In genomic region chr4:6228158-6229067, GRCh38 we compare ENCODE assay signal across 17 cellular contexts. TPM values are rescaled to one million over a fixed set of nuclear protein-coding genes. Genes with fewer than 3 reads are reported as not detected.
DNase-seq lines count a peak whose midpoint lies in the region; ATAC-seq and TF ChIP-seq lines count a peak whose summit lies in the region.
"Had no signal": no experiment of that assay in that cellular context is flagged by ENCODE, and none has a peak within 500 bp of the region (broad histone marks: within the 10 kb centered on the region; RNA-seq: fewer than 3 reads in every experiment).

No MANE protein-coding gene starts in this region.

- H3K36me3 ChIP-seq in right atrium auricular region (no peaks in the 10 kb centered on the region), stomach (no peaks in the 10 kb centered on the region)

- H3K4me3 Mint-ChIP-seq in neural crest cell, result no peak overlapping the region

- no peaks in the 10 kb centered on the region for H3K36me3 Mint-ChIP-seq in neural crest cell (ENCODE audit: low read depth)

- no peak for TF ChIP-seq CTCF in right atrium auricular region (IDR thresholded peaks at IDR 0.05)
- TF ChIP-seq CTCF in coronary artery (IDR thresholded peaks at IDR 0.05), result no peak
- no peak for TF ChIP-seq CTCF in neural crest cell (conservative IDR thresholded peaks at IDR 0.05)
- no peak for TF ChIP-seq CTCF in stomach (IDR thresholded peaks at IDR 0.05)

- TF ChIP-seq EP300 in stomach (IDR thresholded peaks at IDR 0.05), result no peak

- ATAC-seq in HG03342 (IDR thresholded peaks at IDR 0.05; ENCODE audit: unreplicated experiment) (no peak), HG03135 (IDR thresholded peaks at IDR 0.05; ENCODE audit: unreplicated experiment) (no peak)
- ATAC-seq: HCT116, PC-3 had no signal

- WGBS in stomach, 5 donors, result 67 to 82% (median 81%) methylated on average over 14 to 16 of the region's 16 CpGs

- H3K27ac Mint-ChIP-seq in neural crest cell (ENCODE audit: unreplicated experiment), result peak overlapping the region; percentile 71

- DNase-seq in cardiac septum (ENCODE audit: low spot score), result peak; percentile 39
- DNase-seq in right atrium auricular region (ENCODE audit: low spot score), result no peak
- DNase-seq in coronary artery (ENCODE audit: low spot score), result peak; percentile 36
- no peak for DNase-seq in neural crest cell (ENCODE audit: low read depth, low spot score)
- peak; percentile 8 for DNase-seq in stomach
- DNase-seq in NCI-H510A treated with DMSO at 0.1 percent for 48 hours (lab: John Stamatoyannopoulos, UW), result no peak
- DNase-seq: KG1, NCI-H1694, NCI-H2081, NCI-H2171 treated with DMSO at 0.1 percent for 48 hours, PC-3, SHP77 treated with DMSO at 0.1 percent for 48 hours had no signal

- TF ChIP-seq POLR2A in stomach (IDR thresholded peaks at IDR 0.05), result no peak

- intact Hi-C loops in cardiac septum (cut with DNase I) (no loop called here), stomach (cut with DNase I; ENCODE audit: low total_unique reads) (no loop called here)

- no peaks in the 10 kb centered on the region for H3K4me1 ChIP-seq in right atrium auricular region
- no peaks in the 10 kb centered on the region for H3K4me1 ChIP-seq in stomach

- H3K4me3 ChIP-seq in right atrium auricular region, result no peak overlapping the region
- no peak overlapping the region for H3K4me3 ChIP-seq in coronary artery
- H3K4me3 ChIP-seq in stomach, result no peak overlapping the region
- H3K4me3 ChIP-seq: SK-N-MC had no signal

- H3K27ac ChIP-seq in right atrium auricular region, result no peak overlapping the region
- no peak overlapping the region for H3K27ac ChIP-seq in coronary artery
- no peak overlapping the region for H3K27ac ChIP-seq in stomach
- H3K27ac ChIP-seq: SK-N-MC had no signal

- peaks cover 37% of the 10 kb centered on the region for H3K27me3 Mint-ChIP-seq in neural crest cell (ENCODE audit: low read depth)

- H3K9me3 ChIP-seq in right atrium auricular region, result no peaks in the 10 kb centered on the region
- H3K9me3 ChIP-seq in stomach, result no peaks in the 10 kb centered on the region

- no peaks in the 10 kb centered on the region for H3K9me3 Mint-ChIP-seq in neural crest cell

- H3K27me3 ChIP-seq in right atrium auricular region (no peaks in the 10 kb centered on the region), stomach (peaks cover 0 to 41% (median 1%) of the 10 kb centered on the region in 3 donors)

- no peaks in the 10 kb centered on the region for H3K4me1 Mint-ChIP-seq in neural crest cell

RNA-seq across cellular contexts. Expression of gene JAKMIP1, which starts 28.1 kb away (rescaled TPM):
- not detected for total RNA-seq in cardiac septum
- total RNA-seq in right atrium auricular region, result under 1 TPM; 0.30 to 0.59 TPM
- total RNA-seq in neural crest cell, result 0.54 and 0.82 TPM in 2 replicates
- total RNA-seq in stomach, result 10 to 100 TPM in 1 of 5 donors, under 1 TPM in 2, not detected in 2; 0.18 to 10.3 (median 0.87) TPM
- polyA plus RNA-seq in stomach, result under 1 TPM; 0.40 to 0.62 (median 0.46) TPM
- total RNA-seq: RPMI7951 had no signal

RNA-seq across cellular contexts. Expression of gene WFS1, which starts 41.2 kb away (rescaled TPM):
- total RNA-seq in cardiac septum (48.4 TPM), right atrium auricular region (100 to 1,000 TPM; 111 to 112 TPM), neural crest cell (24.8 and 25.1 TPM in 2 replicates), stomach (10 to 100 TPM; 13.8 to 60.7 (median 22.3) TPM)
- 10 to 100 TPM in 1 of 3 donors, 1 to 10 TPM in 2; 4.1 to 11.6 (median 6.2) TPM for polyA plus RNA-seq in stomach

Comparison
In these comparisons a context has a peak if more than half of its experiments do, and no peak if none do; other contexts are left out.
1. DNase-seq: peak in cardiac septum (single experiment), coronary artery (single experiment) and stomach (single experiment); none in right atrium auricular region (single experiment), neural crest cell (single experiment) and NCI-H510A treated with DMSO at 0.1 percent for 48 hours (single experiment).